In genomic region chrX:9272166-9272565, GRCh38 we compare ENCODE assay signal across 15 cellular contexts.
DNase-seq lines count a peak whose midpoint lies in the region; ATAC-seq lines count a peak whose summit lies in the region.
"Had no signal": no experiment of that assay in that cellular context is flagged by ENCODE, and none has a peak within 500 bp of the region (broad histone marks: within the 10 kb centered on the region; RNA-seq: fewer than 3 reads in every experiment).

No MANE protein-coding gene starts in this region.

- no peak overlapping the region for H3K4me3 Mint-ChIP-seq in activated CD4-positive, alpha-beta memory T cell treated with anti-CD3 and anti-CD28 coated beads, Interleukin-2, amount 10 ng/mL, durations not matched to agents 7 days and 5 days
- H3K4me3 Mint-ChIP-seq in stimulated activated effector memory CD8-positive, alpha-beta T cell treated with anti-CD3 and anti-CD28 coated beads, Interleukin-12 subunit alpha, Interleukin-12 subunit beta, amount 100 ng/mL, for 72 hours: no peak overlapping the region

- ATAC-seq in stimulated activated effector memory CD8-positive, alpha-beta T cell treated with anti-CD3 and anti-CD28 coated beads, Interleukin-12 subunit alpha, Interleukin-12 subunit beta, amount 100 ng/mL, for 72 hours: no peak
- ATAC-seq: SK-N-SH treated with all-trans-retinoic acid at 6 μM for 48 hours had no signal

- peak; percentile 33 for DNase-seq in NCI-H2171 treated with DMSO at 0.1 percent for 48 hours (lab: John Stamatoyannopoulos, UW)
- no peak for DNase-seq in NCI-H2171 (lab: John Stamatoyannopoulos, UW)
- peak; percentile 90 for DNase-seq in NCI-H524 treated with DMSO at 0.1 percent for 48 hours (lab: John Stamatoyannopoulos, UW)
- peak; percentile 69 for DNase-seq in fibroblast of peridontal ligament (ENCODE audit: extremely low read depth)
- DNase-seq in effector CD8-positive, alpha-beta T cell (lab: John Stamatoyannopoulos, UW): no peak
- DNase-seq in activated CD4-positive, alpha-beta memory T cell treated with anti-CD3 and anti-CD28 coated beads, Interleukin-2, amount 10 ng/mL, durations not matched to agents 7 days and 5 days: no peak
- no peak for DNase-seq in stimulated activated naive CD4-positive, alpha-beta T cell treated with Interleukin-2 at 50 U/mL for 16 hours (lab: John Stamatoyannopoulos, UW)
- DNase-seq in stimulated activated effector memory CD8-positive, alpha-beta T cell treated with anti-CD3 and anti-CD28 coated beads, Interleukin-12 subunit alpha, Interleukin-12 subunit beta, amount 100 ng/mL, for 72 hours (ENCODE audit: low spot score in 2 of 2): no peak
- DNase-seq: EL, HCEC 1CT, NCI-H2029 treated with DMSO at 0.1 percent for 48 hours, NCI-H2227 treated with DMSO at 0.1 percent for 48 hours, NCI-H526, SHP77 treated with DMSO at 0.1 percent for 48 hours had no signal

- peaks cover 2% of the 10 kb centered on the region for H3K9me3 Mint-ChIP-seq in activated CD4-positive, alpha-beta memory T cell treated with anti-CD3 and anti-CD28 coated beads, Interleukin-2, amount 10 ng/mL, durations not matched to agents 7 days and 5 days
- peaks cover 5% of the 10 kb centered on the region for H3K9me3 Mint-ChIP-seq in stimulated activated effector memory CD8-positive, alpha-beta T cell treated with anti-CD3 and anti-CD28 coated beads, Interleukin-12 subunit alpha, Interleukin-12 subunit beta, amount 100 ng/mL, for 72 hours

- no peak overlapping the region for H3K27ac Mint-ChIP-seq in activated CD4-positive, alpha-beta memory T cell treated with anti-CD3 and anti-CD28 coated beads, Interleukin-2, amount 10 ng/mL, durations not matched to agents 7 days and 5 days
- H3K27ac Mint-ChIP-seq in stimulated activated effector memory CD8-positive, alpha-beta T cell treated with anti-CD3 and anti-CD28 coated beads, Interleukin-12 subunit alpha, Interleukin-12 subunit beta, amount 100 ng/mL, for 72 hours: no peak overlapping the region

- peaks cover 2% of the 10 kb centered on the region for H3K4me1 Mint-ChIP-seq in activated CD4-positive, alpha-beta memory T cell treated with anti-CD3 and anti-CD28 coated beads, Interleukin-2, amount 10 ng/mL, durations not matched to agents 7 days and 5 days
- peaks cover 6% of the 10 kb centered on the region for H3K4me1 Mint-ChIP-seq in stimulated activated effector memory CD8-positive, alpha-beta T cell treated with anti-CD3 and anti-CD28 coated beads, Interleukin-12 subunit alpha, Interleukin-12 subunit beta, amount 100 ng/mL, for 72 hours

- CTCF ChIA-PET in activated CD4-positive, alpha-beta memory T cell treated with anti-CD3 and anti-CD28 coated beads, Interleukin-2, amount 10 ng/mL, durations not matched to agents 7 days and 5 days (lab: Charles Lee): no interaction called here

- H3K36me3 Mint-ChIP-seq in activated CD4-positive, alpha-beta memory T cell treated with anti-CD3 and anti-CD28 coated beads, Interleukin-2, amount 10 ng/mL, durations not matched to agents 7 days and 5 days (ENCODE audit: low read depth): no peaks in the 10 kb centered on the region
- H3K36me3 Mint-ChIP-seq in stimulated activated effector memory CD8-positive, alpha-beta T cell treated with anti-CD3 and anti-CD28 coated beads, Interleukin-12 subunit alpha, Interleukin-12 subunit beta, amount 100 ng/mL, for 72 hours: no peaks in the 10 kb centered on the region

- peaks cover 3% of the 10 kb centered on the region for H3K27me3 Mint-ChIP-seq in activated CD4-positive, alpha-beta memory T cell treated with anti-CD3 and anti-CD28 coated beads, Interleukin-2, amount 10 ng/mL, durations not matched to agents 7 days and 5 days

- POLR2A ChIA-PET in activated CD4-positive, alpha-beta memory T cell treated with anti-CD3 and anti-CD28 coated beads, Interleukin-2, amount 10 ng/mL, durations not matched to agents 7 days and 5 days (lab: Charles Lee): no interaction called here

Comparison
In these comparisons a context has a peak if more than half of its experiments do, and no peak if none do; other contexts are left out.
1. DNase-seq: peak in NCI-H2171 treated with DMSO at 0.1 percent for 48 hours (single experiment), NCI-H524 treated with DMSO at 0.1 percent for 48 hours (single experiment) and fibroblast of peridontal ligament (single experiment); none in NCI-H2171 (single experiment), effector CD8-positive, alpha-beta T cell (single experiment), activated CD4-positive, alpha-beta memory T cell treated with anti-CD3 and anti-CD28 coated beads, Interleukin-2, amount 10 ng/mL, durations not matched to agents 7 days and 5 days (single experiment), stimulated activated naive CD4-positive, alpha-beta T cell treated with Interleukin-2 at 50 U/mL for 16 hours (single experiment) and stimulated activated effector memory CD8-positive, alpha-beta T cell treated with anti-CD3 and anti-CD28 coated beads, Interleukin-12 subunit alpha, Interleukin-12 subunit beta, amount 100 ng/mL, for 72 hours (0 of 2).